Comparison of ENCODE assay signal across 8 cellular contexts in genomic region chr10:22252801-22253577, GRCh38. TPM values are rescaled to one million over a fixed set of nuclear protein-coding genes. Genes with fewer than 3 reads are reported as not detected.
DNase-seq lines count a peak whose midpoint lies in the region; ATAC-seq and TF ChIP-seq lines count a peak whose summit lies in the region.

No MANE protein-coding gene starts in this region.

- H3K4me1 ChIP-seq in neuronal stem cell (ENCODE audit: control insufficient read depth in 2 of 2, insufficient read depth in 1 of 2, low read depth in 1 of 2, low read length in 2 of 2): no peaks in the 10 kb centered on the region
- peaks cover 0 to 34% (median 4%) of the 10 kb centered on the region in 4 donors for H3K4me1 ChIP-seq in tibial nerve

- peak; percentile 30 for DNase-seq in AG08396 (ENCODE audit: low spot score)
- DNase-seq in activated T-helper 9 cell treated with anti-CD3 and anti-CD28 coated beads, Interleukin-2, amount 50 U/mL, for 16 hours (ENCODE audit: low read depth): peak; percentile 20
- DNase-seq in fibroblast of villous mesenchyme (ENCODE audit: low read depth): peak; percentile 12
- DNase-seq in neuronal stem cell (ENCODE audit: low spot score): peak; percentile 32
- DNase-seq in tibial nerve (ENCODE audit: low spot score in 2 of 2): peak in 1 of 2 donors; percentile 48
- no peak for DNase-seq in NCI-H1105 treated with DMSO at 0.1 percent for 48 hours (lab: John Stamatoyannopoulos, UW)

- peaks cover 2% of the 10 kb centered on the region for H3K27me3 Mint-ChIP-seq in IgD-negative memory B cell

- H3K23ac ChIP-seq in neuronal stem cell (ENCODE audit: low read depth, low read length, poor library complexity): peak overlapping the region; percentile 55

- H3K27me3 ChIP-seq in neuronal stem cell (ENCODE audit: control insufficient read depth in 3 of 3, insufficient read depth in 3 of 3, low read depth in 1 of 3, low read length in 3 of 3) (peaks cover 12 to 75% (median 30%) of the 10 kb centered on the region in 3 experiments), tibial nerve (no peaks in the 10 kb centered on the region)

- peak; percentile 20 for ATAC-seq in GM19463 (IDR thresholded peaks at IDR 0.05; ENCODE audit: unreplicated experiment)

- H2BK5ac ChIP-seq in neuronal stem cell (ENCODE audit: low read length): no peak overlapping the region

- H4K91ac ChIP-seq in neuronal stem cell (ENCODE audit: low read depth, low read length, poor library complexity): peak overlapping the region; percentile 53

- peak overlapping the region; percentile 61 for H2AK5ac ChIP-seq in neuronal stem cell (ENCODE audit: low read depth, low read length)

- no peak for TF ChIP-seq POLR2A in tibial nerve (IDR thresholded peaks at IDR 0.05)

- peak overlapping the region; percentile 71 for H3K4me2 ChIP-seq in neuronal stem cell (ENCODE audit: insufficient read depth, low read length, poor library complexity, severe bottlenecking)

- no peak for TF ChIP-seq EP300 in tibial nerve (IDR thresholded peaks at IDR 0.05)

- no peak overlapping the region for H3K9ac ChIP-seq in neuronal stem cell (ENCODE audit: low read depth, low read length, poor library complexity)

- H3K79me1 ChIP-seq in neuronal stem cell (ENCODE audit: low read depth, low read length): no peaks in the 10 kb centered on the region

- H4K8ac ChIP-seq in neuronal stem cell (ENCODE audit: low read depth, low read length): peak overlapping the region; percentile 65

- peak overlapping the region; percentile 96 for H3K18ac ChIP-seq in neuronal stem cell (ENCODE audit: low read length)

- H3K9me3 ChIP-seq in neuronal stem cell (replicated peaks in 1 of 2; ENCODE audit: control insufficient read depth in 2 of 2, insufficient read depth in 1 of 2, low read depth in 1 of 2, low read length in 2 of 2): peaks cover 0 to 7% of the 10 kb centered on the region in 2 donors
- H3K9me3 ChIP-seq in tibial nerve: no peaks in the 10 kb centered on the region

- peaks cover 5 to 19% (median 13%) of the 10 kb centered on the region in 3 donors for H3K4me1 Mint-ChIP-seq in IgD-negative memory B cell

- peak overlapping the region; percentile 22 for H2BK12ac ChIP-seq in neuronal stem cell (ENCODE audit: low read length)

- no peaks in the 10 kb centered on the region for H3K9me3 Mint-ChIP-seq in IgD-negative memory B cell

- no peak overlapping the region for H3K4ac ChIP-seq in neuronal stem cell (ENCODE audit: low read length)

- peak overlapping the region; percentile 94 to 98 (median 97) for H3K4me3 Mint-ChIP-seq in IgD-negative memory B cell

- H2AFZ ChIP-seq in neuronal stem cell (ENCODE audit: low read length): peak overlapping the region; percentile 94

- H3K4me3 ChIP-seq in fibroblast of villous mesenchyme (ENCODE audit: low read depth, low read length) (peak overlapping the region; percentile 56), neuronal stem cell (ENCODE audit: low read length in 2 of 2) (peak overlapping the region; percentile 56 to 81), tibial nerve (peak overlapping the region; percentile 58 to 95 (median 84))

- WGBS in neuronal stem cell (ENCODE audit: extremely low coverage in 2 of 2, insufficient read length in 2 of 2, insufficient replicate concordance in 1 of 2), 2 donors: no CpG with 5 or more reads among the region's 80 CpGs
- 4 to 12% methylated on average over 53 to 70 of the region's 80 CpGs for WGBS in tibial nerve, 2 donors

- no peak overlapping the region for H3K14ac ChIP-seq in neuronal stem cell (ENCODE audit: low read length)

- H3K27ac Mint-ChIP-seq in IgD-negative memory B cell: peak overlapping the region; percentile 92 to 98 (median 97)

- TF ChIP-seq CTCF in fibroblast of villous mesenchyme (IDR thresholded peaks at IDR 0.05; ENCODE audit: insufficient read depth, low read depth, low read length): no peak
- TF ChIP-seq CTCF in tibial nerve (IDR thresholded peaks at IDR 0.05): no peak

- H3K36me3 Mint-ChIP-seq in IgD-negative memory B cell: no peaks in the 10 kb centered on the region

- H2BK120ac ChIP-seq in neuronal stem cell (ENCODE audit: low read depth, low read length): peak overlapping the region; percentile 72

- H3K36me3 ChIP-seq in neuronal stem cell (replicated peaks in 1 of 2; ENCODE audit: control insufficient read depth in 2 of 2, insufficient read depth in 2 of 2, low read length in 2 of 2) (no peaks in the 10 kb centered on the region), tibial nerve (no peaks in the 10 kb centered on the region)

- H3K27ac ChIP-seq in neuronal stem cell (replicated peaks; ENCODE audit: low read length): no peak overlapping the region
- H3K27ac ChIP-seq in tibial nerve: peak overlapping the region; percentile 94 to 99 (median 98)

- peak overlapping the region; percentile 37 for H2BK15ac ChIP-seq in neuronal stem cell (ENCODE audit: low read length)

RNA-seq across cellular contexts. Expression of gene EBLN1, which starts 35.2 kb away (rescaled TPM):
- not detected for polyA plus RNA-seq in IgD-negative memory B cell
- total RNA-seq in fibroblast of villous mesenchyme (not detected in 2 replicates), tibial nerve (not detected)
- not detected for polyA plus RNA-seq in neuronal stem cell (2013, experiment 1 of 2)
- not detected for polyA plus RNA-seq in neuronal stem cell (2013, experiment 2 of 2)
